In the genomic region with DNA sequence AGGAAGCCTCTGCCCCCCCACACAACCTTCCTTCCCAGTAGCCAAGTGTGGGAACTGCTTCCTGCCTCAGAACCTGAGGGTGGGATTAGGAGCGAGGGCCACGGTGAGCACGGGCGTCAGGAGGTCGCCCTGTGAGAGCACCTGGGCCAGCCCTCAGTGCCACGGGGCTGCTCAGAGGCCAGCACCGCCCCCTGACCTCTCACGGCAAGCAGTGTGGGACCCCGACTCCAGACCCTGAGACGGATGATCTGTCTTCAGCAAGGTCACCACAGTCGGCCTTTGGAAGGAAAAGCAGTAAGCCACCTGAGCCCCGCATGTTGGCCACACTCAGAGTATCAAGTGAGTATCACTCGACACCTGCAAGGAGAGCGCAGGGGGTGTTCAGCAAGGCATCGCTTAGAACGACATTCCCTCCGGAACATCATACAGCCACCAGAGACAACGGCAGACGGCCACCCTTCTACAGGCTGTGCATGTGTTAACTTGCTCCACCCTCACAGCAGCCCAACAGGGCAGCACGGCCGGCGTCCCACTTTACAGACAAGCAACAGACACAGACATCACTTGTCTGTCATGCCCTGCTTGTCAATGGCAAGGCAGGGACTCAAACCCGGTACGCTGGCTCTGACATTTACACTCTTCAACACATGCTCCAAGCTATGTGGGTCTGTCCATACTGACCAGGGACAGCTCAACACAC, we compare ENCODE assay signal across 1 cellular context.
TF ChIP-seq lines count a peak whose summit lies in the region.

No MANE protein-coding gene starts in this region.

TF ChIP-seq in WTC11, 78 proteins besides CTCF, POLR2A, EP300 and RAD21 (continued from another document):
- TF ChIP-seq, protein P1, sequence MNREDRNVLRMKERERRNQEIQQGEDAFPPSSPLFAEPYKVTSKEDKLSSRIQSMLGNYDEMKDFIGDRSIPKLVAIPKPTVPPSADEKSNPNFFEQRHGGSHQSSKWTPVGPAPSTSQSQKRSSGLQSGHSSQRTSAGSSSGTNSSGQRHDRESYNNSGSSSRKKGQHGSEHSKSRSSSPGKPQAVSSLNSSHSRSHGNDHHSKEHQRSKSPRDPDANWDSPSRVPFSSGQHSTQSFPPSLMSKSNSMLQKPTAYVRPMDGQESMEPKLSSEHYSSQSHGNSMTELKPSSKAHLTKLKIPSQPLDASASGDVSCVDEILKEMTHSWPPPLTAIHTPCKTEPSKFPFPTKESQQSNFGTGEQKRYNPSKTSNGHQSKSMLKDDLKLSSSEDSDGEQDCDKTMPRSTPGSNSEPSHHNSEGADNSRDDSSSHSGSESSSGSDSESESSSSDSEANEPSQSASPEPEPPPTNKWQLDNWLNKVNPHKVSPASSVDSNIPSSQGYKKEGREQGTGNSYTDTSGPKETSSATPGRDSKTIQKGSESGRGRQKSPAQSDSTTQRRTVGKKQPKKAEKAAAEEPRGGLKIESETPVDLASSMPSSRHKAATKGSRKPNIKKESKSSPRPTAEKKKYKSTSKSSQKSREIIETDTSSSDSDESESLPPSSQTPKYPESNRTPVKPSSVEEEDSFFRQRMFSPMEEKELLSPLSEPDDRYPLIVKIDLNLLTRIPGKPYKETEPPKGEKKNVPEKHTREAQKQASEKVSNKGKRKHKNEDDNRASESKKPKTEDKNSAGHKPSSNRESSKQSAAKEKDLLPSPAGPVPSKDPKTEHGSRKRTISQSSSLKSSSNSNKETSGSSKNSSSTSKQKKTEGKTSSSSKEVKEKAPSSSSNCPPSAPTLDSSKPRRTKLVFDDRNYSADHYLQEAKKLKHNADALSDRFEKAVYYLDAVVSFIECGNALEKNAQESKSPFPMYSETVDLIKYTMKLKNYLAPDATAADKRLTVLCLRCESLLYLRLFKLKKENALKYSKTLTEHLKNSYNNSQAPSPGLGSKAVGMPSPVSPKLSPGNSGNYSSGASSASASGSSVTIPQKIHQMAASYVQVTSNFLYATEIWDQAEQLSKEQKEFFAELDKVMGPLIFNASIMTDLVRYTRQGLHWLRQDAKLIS (CRISPR knock-in tag; IDR thresholded peaks at IDR 0.05; ENCODE audit: borderline replicate concordance), result no peak
- TF ChIP-seq, protein P2, sequence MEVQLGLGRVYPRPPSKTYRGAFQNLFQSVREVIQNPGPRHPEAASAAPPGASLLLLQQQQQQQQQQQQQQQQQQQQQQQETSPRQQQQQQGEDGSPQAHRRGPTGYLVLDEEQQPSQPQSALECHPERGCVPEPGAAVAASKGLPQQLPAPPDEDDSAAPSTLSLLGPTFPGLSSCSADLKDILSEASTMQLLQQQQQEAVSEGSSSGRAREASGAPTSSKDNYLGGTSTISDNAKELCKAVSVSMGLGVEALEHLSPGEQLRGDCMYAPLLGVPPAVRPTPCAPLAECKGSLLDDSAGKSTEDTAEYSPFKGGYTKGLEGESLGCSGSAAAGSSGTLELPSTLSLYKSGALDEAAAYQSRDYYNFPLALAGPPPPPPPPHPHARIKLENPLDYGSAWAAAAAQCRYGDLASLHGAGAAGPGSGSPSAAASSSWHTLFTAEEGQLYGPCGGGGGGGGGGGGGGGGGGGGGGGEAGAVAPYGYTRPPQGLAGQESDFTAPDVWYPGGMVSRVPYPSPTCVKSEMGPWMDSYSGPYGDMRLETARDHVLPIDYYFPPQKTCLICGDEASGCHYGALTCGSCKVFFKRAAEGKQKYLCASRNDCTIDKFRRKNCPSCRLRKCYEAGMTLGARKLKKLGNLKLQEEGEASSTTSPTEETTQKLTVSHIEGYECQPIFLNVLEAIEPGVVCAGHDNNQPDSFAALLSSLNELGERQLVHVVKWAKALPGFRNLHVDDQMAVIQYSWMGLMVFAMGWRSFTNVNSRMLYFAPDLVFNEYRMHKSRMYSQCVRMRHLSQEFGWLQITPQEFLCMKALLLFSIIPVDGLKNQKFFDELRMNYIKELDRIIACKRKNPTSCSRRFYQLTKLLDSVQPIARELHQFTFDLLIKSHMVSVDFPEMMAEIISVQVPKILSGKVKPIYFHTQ (CRISPR knock-in tag; IDR thresholded peaks at IDR 0.05), result no peak
- TF ChIP-seq CREB1 (CRISPR knock-in tag; IDR thresholded peaks at IDR 0.05), result no peak
- TF ChIP-seq TCF7 (CRISPR knock-in tag; IDR thresholded peaks at IDR 0.05; ENCODE audit: low read depth), result no peak
- no peak for TF ChIP-seq ZNF121 (CRISPR knock-in tag; IDR thresholded peaks at IDR 0.05)
- TF ChIP-seq, protein P3, sequence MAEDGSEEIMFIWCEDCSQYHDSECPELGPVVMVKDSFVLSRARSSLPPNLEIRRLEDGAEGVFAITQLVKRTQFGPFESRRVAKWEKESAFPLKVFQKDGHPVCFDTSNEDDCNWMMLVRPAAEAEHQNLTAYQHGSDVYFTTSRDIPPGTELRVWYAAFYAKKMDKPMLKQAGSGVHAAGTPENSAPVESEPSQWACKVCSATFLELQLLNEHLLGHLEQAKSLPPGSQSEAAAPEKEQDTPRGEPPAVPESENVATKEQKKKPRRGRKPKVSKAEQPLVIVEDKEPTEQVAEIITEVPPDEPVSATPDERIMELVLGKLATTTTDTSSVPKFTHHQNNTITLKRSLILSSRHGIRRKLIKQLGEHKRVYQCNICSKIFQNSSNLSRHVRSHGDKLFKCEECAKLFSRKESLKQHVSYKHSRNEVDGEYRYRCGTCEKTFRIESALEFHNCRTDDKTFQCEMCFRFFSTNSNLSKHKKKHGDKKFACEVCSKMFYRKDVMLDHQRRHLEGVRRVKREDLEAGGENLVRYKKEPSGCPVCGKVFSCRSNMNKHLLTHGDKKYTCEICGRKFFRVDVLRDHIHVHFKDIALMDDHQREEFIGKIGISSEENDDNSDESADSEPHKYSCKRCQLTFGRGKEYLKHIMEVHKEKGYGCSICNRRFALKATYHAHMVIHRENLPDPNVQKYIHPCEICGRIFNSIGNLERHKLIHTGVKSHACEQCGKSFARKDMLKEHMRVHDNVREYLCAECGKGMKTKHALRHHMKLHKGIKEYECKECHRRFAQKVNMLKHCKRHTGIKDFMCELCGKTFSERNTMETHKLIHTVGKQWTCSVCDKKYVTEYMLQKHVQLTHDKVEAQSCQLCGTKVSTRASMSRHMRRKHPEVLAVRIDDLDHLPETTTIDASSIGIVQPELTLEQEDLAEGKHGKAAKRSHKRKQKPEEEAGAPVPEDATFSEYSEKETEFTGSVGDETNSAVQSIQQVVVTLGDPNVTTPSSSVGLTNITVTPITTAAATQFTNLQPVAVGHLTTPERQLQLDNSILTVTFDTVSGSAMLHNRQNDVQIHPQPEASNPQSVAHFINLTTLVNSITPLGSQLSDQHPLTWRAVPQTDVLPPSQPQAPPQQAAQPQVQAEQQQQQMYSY (CRISPR knock-in tag; IDR thresholded peaks at IDR 0.05), result no peak
